In genomic region chr13:33637978-33638743, GRCh38 we compare ENCODE assay signal across 13 cellular contexts.
DNase-seq lines count a peak whose midpoint lies in the region; ATAC-seq and TF ChIP-seq lines count a peak whose summit lies in the region.
"Had no signal": no experiment of that assay in that cellular context is flagged by ENCODE, and none has a peak within 500 bp of the region (broad histone marks: within the 10 kb centered on the region; RNA-seq: fewer than 3 reads in every experiment).

No MANE protein-coding gene starts in this region.

- peaks cover 13 to 28% of the 10 kb centered on the region in 2 donors for H3K4me1 ChIP-seq in muscle layer of duodenum (ENCODE audit: control insufficient read depth in 1 of 2, insufficient read depth in 2 of 2, low read length in 2 of 2)

- no peak for TF ChIP-seq CTCF in epithelial cell of esophagus (IDR thresholded peaks at IDR 0.05; ENCODE audit: insufficient read depth, low read depth, low read length, missing control alignments)

- peak overlapping the region; percentile 5 for H3K27ac ChIP-seq in muscle layer of duodenum (ENCODE audit: low read length)

- no peak for ATAC-seq in GM18511 (IDR thresholded peaks at IDR 0.05; ENCODE audit: unreplicated experiment)
- ATAC-seq: stimulated activated memory B cell treated with anti-CD40 and anti-IgM and Interleukin-4, amounts not matched to agents 10 μg/mL and 1 μg/mL and 100 μg/mL, for 72 hours had no signal

- no peaks in the 10 kb centered on the region for H3K36me3 ChIP-seq in muscle layer of duodenum (ENCODE audit: control insufficient read depth in 1 of 2, insufficient read depth in 2 of 2, low read length in 2 of 2)
- H3K36me3 ChIP-seq: ovary had no signal

- H3K27me3 ChIP-seq in muscle layer of duodenum (ENCODE audit: low read depth, low read length), result no peaks in the 10 kb centered on the region
- H3K27me3 ChIP-seq: ovary had no signal

- H3K4me3 ChIP-seq in epithelial cell of esophagus (ENCODE audit: low read length) (no peak overlapping the region), muscle layer of duodenum (ENCODE audit: low read depth in 1 of 2, low read length in 2 of 2) (no peak overlapping the region)
- H3K4me3 ChIP-seq: ovary had no signal

- H3K9me3 ChIP-seq in muscle layer of duodenum (ENCODE audit: control insufficient read depth in 1 of 2, low read length in 2 of 2), result no peaks in the 10 kb centered on the region
- H3K9me3 ChIP-seq: ovary had no signal

- peak; percentile 62 for DNase-seq in ELR (ENCODE audit: low read depth)
- DNase-seq in NCI-H226, result peak; percentile 24
- peak; percentile 88 for DNase-seq in epithelial cell of esophagus (ENCODE audit: low read depth)
- DNase-seq in NCI-H187 treated with DMSO at 0.1 percent for 48 hours (lab: John Stamatoyannopoulos, UW), result no peak
- DNase-seq in DMS53 (lab: John Stamatoyannopoulos, UW), result no peak
- DNase-seq in SW 1271 (lab: John Stamatoyannopoulos, UW), result no peak
- DNase-seq: CD4-positive, CD25-positive, alpha-beta regulatory T cell; NCI-H2029 treated with DMSO at 0.1 percent for 48 hours; ovary; T-helper 1 cell had no signal

Comparison
In these comparisons a context has a peak if more than half of its experiments do, and no peak if none do; other contexts are left out.
1. DNase-seq: peak in ELR (single experiment), NCI-H226 (single experiment) and epithelial cell of esophagus (single experiment); none in NCI-H187 treated with DMSO at 0.1 percent for 48 hours (single experiment), DMS53 (single experiment) and SW 1271 (0 of 2).